In genomic region chr9:112751059-112751795, GRCh38 we compare ENCODE assay signal across 8 cellular contexts. TPM values are rescaled to one million over a fixed set of nuclear protein-coding genes. Genes with fewer than 3 reads are reported as not detected.
DNase-seq lines count a peak whose midpoint lies in the region; ATAC-seq and TF ChIP-seq lines count a peak whose summit lies in the region.

No MANE protein-coding gene starts in this region.

- DNase-seq in ELF-1 (ENCODE audit: low read depth, low spot score) (peak; percentile 92), H4 (ENCODE audit: low spot score) (peak; percentile 91), LHCN-M2 (ENCODE audit: low read depth) (peak; percentile 64), ascending aorta (ENCODE audit: low spot score in 2 of 2) (peak in 1 of 2 donors; percentile 75), left ventricle myocardium superior (peak; percentile 54), posterior cingulate gyrus (peak; percentile 26 to 91 (median 47)), middle frontal gyrus (ENCODE audit: extremely low spot score, low spot score) (no peak)

- peak overlapping the region; percentile 74 to 93 for H3K27ac ChIP-seq in ascending aorta

- no peaks in the 10 kb centered on the region for H3K9me3 ChIP-seq in ascending aorta

- ATAC-seq in SK-N-SH treated with all-trans-retinoic acid at 6 μM for 48 hours: peak; percentile 58
- peak; percentile 16 for ATAC-seq in left ventricle myocardium superior

- no peaks in the 10 kb centered on the region for H3K27me3 ChIP-seq in ascending aorta

- H3K36me3 ChIP-seq in ascending aorta: no peaks in the 10 kb centered on the region

- H3K4me1 ChIP-seq in ascending aorta: peaks cover 14 to 41% of the 10 kb centered on the region in 2 donors

- peak overlapping the region; percentile 84 to 98 for H3K4me3 ChIP-seq in ascending aorta

- TF ChIP-seq CTCF in ascending aorta (IDR thresholded peaks at IDR 0.05): peak in 1 of 3 experiments; percentile 1

- intact Hi-C loops in ascending aorta (cut with DNase I) (loop anchor here (2.0 to 10.0 kb wide), 6 partner anchors 41 to 418 kb away; partner anchors contain the start of genes HSDL2, KIAA1958, PTBP3 and ZFP37), left ventricle myocardium superior (cut with micrococcal nuclease) (no loop called here), posterior cingulate gyrus (cut with DNase I) (loop anchor here (2.0 kb wide), 1 partner anchor 94 kb away; no protein-coding TSS in a partner anchor)

TF ChIP-seq in SK-N-SH treated with all-trans-retinoic acid at 6 μM for 48 hours, 23 proteins besides CTCF, POLR2A, EP300 and RAD21:
- TF ChIP-seq POU6F1 (CRISPR knock-in tag; IDR thresholded peaks at IDR 0.05; ENCODE audit: borderline replicate concordance, low read depth) (no peak), ZFP30 (CRISPR knock-in tag; IDR thresholded peaks at IDR 0.05) (no peak), CREB5 (CRISPR knock-in tag; IDR thresholded peaks at IDR 0.05; ENCODE audit: low read depth) (no peak), SNAI2 (CRISPR knock-in tag; IDR thresholded peaks at IDR 0.05) (no peak), ZNF565 (CRISPR knock-in tag; conservative IDR thresholded peaks at IDR 0.05; ENCODE audit: low read depth) (no peak), PPARA (CRISPR knock-in tag; IDR thresholded peaks at IDR 0.05; ENCODE audit: borderline replicate concordance) (no peak), TOX (CRISPR knock-in tag; IDR thresholded peaks at IDR 0.05; ENCODE audit: borderline replicate concordance) (no peak), ARNTL (CRISPR knock-in tag; IDR thresholded peaks at IDR 0.05; ENCODE audit: borderline replicate concordance, low read depth) (no peak), ESRRG (CRISPR knock-in tag; IDR thresholded peaks at IDR 0.05) (no peak), GLIS3 (CRISPR knock-in tag; IDR thresholded peaks at IDR 0.05) (no peak), ZNF8 (CRISPR knock-in tag; IDR thresholded peaks at IDR 0.05) (no peak), OSR1 (CRISPR knock-in tag; IDR thresholded peaks at IDR 0.05) (no peak), ZFP3 (CRISPR knock-in tag; IDR thresholded peaks at IDR 0.05) (no peak), TCF4 (CRISPR knock-in tag; IDR thresholded peaks at IDR 0.05; ENCODE audit: borderline replicate concordance) (no peak), ISL1 (CRISPR knock-in tag; IDR thresholded peaks at IDR 0.05) (no peak), ZNF70 (CRISPR knock-in tag; IDR thresholded peaks at IDR 0.05) (no peak), CSDC2 (CRISPR knock-in tag; IDR thresholded peaks at IDR 0.05) (no peak)
- TF ChIP-seq, protein P1, sequence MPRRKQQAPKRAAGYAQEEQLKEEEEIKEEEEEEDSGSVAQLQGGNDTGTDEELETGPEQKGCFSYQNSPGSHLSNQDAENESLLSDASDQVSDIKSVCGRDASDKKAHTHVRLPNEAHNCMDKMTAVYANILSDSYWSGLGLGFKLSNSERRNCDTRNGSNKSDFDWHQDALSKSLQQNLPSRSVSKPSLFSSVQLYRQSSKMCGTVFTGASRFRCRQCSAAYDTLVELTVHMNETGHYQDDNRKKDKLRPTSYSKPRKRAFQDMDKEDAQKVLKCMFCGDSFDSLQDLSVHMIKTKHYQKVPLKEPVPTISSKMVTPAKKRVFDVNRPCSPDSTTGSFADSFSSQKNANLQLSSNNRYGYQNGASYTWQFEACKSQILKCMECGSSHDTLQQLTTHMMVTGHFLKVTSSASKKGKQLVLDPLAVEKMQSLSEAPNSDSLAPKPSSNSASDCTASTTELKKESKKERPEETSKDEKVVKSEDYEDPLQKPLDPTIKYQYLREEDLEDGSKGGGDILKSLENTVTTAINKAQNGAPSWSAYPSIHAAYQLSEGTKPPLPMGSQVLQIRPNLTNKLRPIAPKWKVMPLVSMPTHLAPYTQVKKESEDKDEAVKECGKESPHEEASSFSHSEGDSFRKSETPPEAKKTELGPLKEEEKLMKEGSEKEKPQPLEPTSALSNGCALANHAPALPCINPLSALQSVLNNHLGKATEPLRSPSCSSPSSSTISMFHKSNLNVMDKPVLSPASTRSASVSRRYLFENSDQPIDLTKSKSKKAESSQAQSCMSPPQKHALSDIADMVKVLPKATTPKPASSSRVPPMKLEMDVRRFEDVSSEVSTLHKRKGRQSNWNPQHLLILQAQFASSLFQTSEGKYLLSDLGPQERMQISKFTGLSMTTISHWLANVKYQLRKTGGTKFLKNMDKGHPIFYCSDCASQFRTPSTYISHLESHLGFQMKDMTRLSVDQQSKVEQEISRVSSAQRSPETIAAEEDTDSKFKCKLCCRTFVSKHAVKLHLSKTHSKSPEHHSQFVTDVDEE (CRISPR knock-in tag; IDR thresholded peaks at IDR 0.05): no peak

RNA-seq across cellular contexts. Expression of gene SNX30, which starts 0.7 kb away (rescaled TPM):
- 13.8 and 17.4 TPM in 2 replicates for total RNA-seq in H4 (2014; rRNA removed; shearing (Covaris generic))
- total RNA-seq in LHCN-M2 (2014; rRNA removed): 6.8 and 7.9 TPM in 2 replicates
- polyA plus RNA-seq in LHCN-M2 (2012): 3.7 TPM
- 4.7 TPM for total RNA-seq in ascending aorta
- total RNA-seq in left ventricle myocardium superior: 4.3 TPM

RNA-seq across cellular contexts. Expression of gene INIP, which starts 33.3 kb away (rescaled TPM):
- 34.7 and 45.8 TPM in 2 replicates for total RNA-seq in H4 (2014; rRNA removed; shearing (Covaris generic))
- 28.9 and 32.1 TPM in 2 replicates for total RNA-seq in LHCN-M2 (2014; rRNA removed)
- polyA plus RNA-seq in LHCN-M2 (2012): 11.8 TPM
- total RNA-seq in ascending aorta: 37.8 TPM
- 15.1 TPM for total RNA-seq in left ventricle myocardium superior
